Comparison of ENCODE assay signal across 8 cellular contexts in the genomic region with DNA sequence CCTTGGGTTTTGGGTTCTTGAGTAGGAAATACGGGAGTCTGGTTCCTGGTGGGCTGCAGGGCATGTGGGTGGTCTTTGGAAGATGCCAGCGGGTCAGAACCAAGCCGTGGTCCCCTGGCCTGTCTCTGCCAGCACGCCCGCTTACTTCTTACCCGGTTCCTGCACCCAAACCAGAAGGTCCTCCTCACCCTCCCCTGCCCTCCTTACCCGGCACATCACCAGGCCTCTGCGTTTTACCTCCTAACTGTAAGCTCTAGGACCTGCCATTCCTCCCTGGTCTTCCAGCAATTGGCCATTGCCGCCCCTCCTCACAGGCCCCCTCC.
"Had no signal": no experiment of that assay in that cellular context is flagged by ENCODE, and none has a peak within 500 bp of the region (broad histone marks: within the 10 kb centered on the region; RNA-seq: fewer than 3 reads in every experiment).

No MANE protein-coding gene starts in this region.

- H3K9me3 ChIP-seq: adrenal gland, colonic mucosa, esophagus squamous epithelium, gastroesophageal sphincter, testis, vagina had no signal

- H3K27me3 ChIP-seq: adrenal gland, colonic mucosa, dorsolateral prefrontal cortex, esophagus squamous epithelium, gastroesophageal sphincter, testis, vagina had no signal

- H3K36me3 ChIP-seq: adrenal gland, colonic mucosa had no signal

- DNase-seq: esophagus squamous epithelium had no signal

- H3K4me3 ChIP-seq: colonic mucosa, gastroesophageal sphincter, testis, vagina had no signal

- H3K4me1 ChIP-seq: colonic mucosa, testis had no signal

- FAIRE-seq: astrocyte had no signal

- H3K27ac ChIP-seq: adrenal gland, colonic mucosa, esophagus squamous epithelium, gastroesophageal sphincter, testis, vagina had no signal
